Comparison of ENCODE assay signal across 17 cellular contexts in the genomic region with DNA sequence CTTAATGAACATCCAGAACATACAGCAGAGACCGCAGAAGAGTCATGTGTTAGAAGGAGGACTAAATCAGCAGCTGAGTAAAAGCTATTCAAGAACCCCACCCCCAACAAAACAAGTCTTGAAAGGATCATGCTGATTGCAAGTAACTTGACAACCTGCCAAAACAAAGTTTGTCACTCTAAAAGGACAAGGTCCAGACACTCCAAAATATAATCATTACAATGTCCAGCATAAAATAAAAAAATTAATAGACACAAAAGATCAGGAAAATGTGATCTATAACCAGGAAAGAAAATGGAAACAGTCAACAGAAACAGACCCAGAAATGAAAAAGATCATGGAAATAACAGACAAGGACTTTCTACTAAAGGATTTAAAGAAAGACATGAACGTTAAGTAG.
"Had no signal": no experiment of that assay in that cellular context is flagged by ENCODE, and none has a peak within 500 bp of the region (broad histone marks: within the 10 kb centered on the region; RNA-seq: fewer than 3 reads in every experiment).

No MANE protein-coding gene starts in this region.

- DNase-seq: activated CD4-positive, alpha-beta T cell treated with anti-CD3 and anti-CD28 coated beads, Interleukin-2, amount 50 U/mL, for 1 hour; activated CD4-positive, CD25-positive, alpha-beta regulatory T cell treated with anti-CD3 and anti-CD28 coated beads, Interleukin-2, amount 50 U/mL, for 72 hours; activated CD8-positive, alpha-beta memory T cell treated with anti-CD3 and anti-CD28 coated beads, Interleukin-2, amount 50 U/mL, for 4 hours; activated naive CD4-positive, alpha-beta T cell treated with anti-CD3 and anti-CD28 coated beads, Interleukin-2, amount 50 U/mL, for 16 hours; activated T-cell treated with anti-CD3 and anti-CD28 coated beads, Interleukin-2, amount 50 U/mL, for 4 hours; aorta; colonic mucosa; gastrocnemius medialis; heart left ventricle; left ventricle myocardium inferior; naive thymus-derived CD4-positive, alpha-beta T cell; stomach had no signal

- H3K4me3 Mint-ChIP-seq: activated T-cell treated with anti-CD3 and anti-CD28 coated beads, Interleukin-2, amount 50 U/mL, for 4 hours; central memory CD8-positive, alpha-beta T cell; memory B cell; naive thymus-derived CD4-positive, alpha-beta T cell; neural progenitor cell had no signal

- H3K4me1 ChIP-seq: colonic mucosa, gastrocnemius medialis, left ventricle myocardium inferior, neural progenitor cell had no signal

- H3K4me1 Mint-ChIP-seq: central memory CD8-positive, alpha-beta T cell; neural progenitor cell had no signal

- H3K9me3 ChIP-seq: colonic mucosa, gastrocnemius medialis, stomach had no signal

- ATAC-seq: activated T-cell treated with anti-CD3 and anti-CD28 coated beads, Interleukin-2, amount 50 U/mL, for 4 hours; gastrocnemius medialis; heart left ventricle; naive thymus-derived CD4-positive, alpha-beta T cell had no signal

- H3K36me3 Mint-ChIP-seq: memory B cell had no signal

- H3K27me3 Mint-ChIP-seq: central memory CD8-positive, alpha-beta T cell; memory B cell; progenitor cell of endocrine pancreas had no signal

- H3K36me3 ChIP-seq: colonic mucosa, gastrocnemius medialis, heart left ventricle, neural progenitor cell, stomach, thoracic aorta had no signal

- H3K27ac Mint-ChIP-seq: memory B cell, neural progenitor cell, progenitor cell of endocrine pancreas had no signal

- H3K4me3 ChIP-seq: colonic mucosa, gastrocnemius medialis, heart left ventricle, left ventricle myocardium inferior, neural progenitor cell, stomach, thoracic aorta had no signal

- H3K27me3 ChIP-seq: colonic mucosa, gastrocnemius medialis, heart left ventricle, neural progenitor cell, stomach had no signal

- H3K27ac ChIP-seq: colonic mucosa, gastrocnemius medialis, heart left ventricle, left ventricle myocardium inferior, neural progenitor cell, stomach, thoracic aorta had no signal
